In genomic region chr15:58398053-58398452, GRCh38 we compare ENCODE assay signal across 27 cellular contexts. TPM values are rescaled to one million over a fixed set of nuclear protein-coding genes. Genes with fewer than 3 reads are reported as not detected.
DNase-seq lines count a peak whose midpoint lies in the region; ATAC-seq, FAIRE-seq and TF ChIP-seq lines count a peak whose summit lies in the region.
"Had no signal": no experiment of that assay in that cellular context is flagged by ENCODE, and none has a peak within 500 bp of the region (broad histone marks: within the 10 kb centered on the region; RNA-seq: fewer than 3 reads in every experiment).

No MANE protein-coding gene starts in this region.

- H4K20me1 ChIP-seq in HepG2 (ENCODE audit: insufficient read depth, low read length) = no peaks in the 10 kb centered on the region

- no peak overlapping the region for H2BK120ac ChIP-seq in mesenchymal stem cell (ENCODE audit: low read depth, low read length)

- CTCF ChIA-PET in HepG2 (lab: Yijun Ruan, JAX; ENCODE audit: low intra/inter-chr PET ratio, low total read pairs) = no interaction called here

- no peaks in the 10 kb centered on the region for H3K36me3 ChIP-seq in HepG2 (replicated peaks in 1 of 2; ENCODE audit: control insufficient read depth in 1 of 2, insufficient read depth in 2 of 2, low read length in 2 of 2)
- H3K36me3 ChIP-seq in right lobe of liver = no peaks in the 10 kb centered on the region
- no peaks in the 10 kb centered on the region for H3K36me3 ChIP-seq in WERI-Rb-1
- no peaks in the 10 kb centered on the region for H3K36me3 ChIP-seq in mesenchymal stem cell (ENCODE audit: control insufficient read depth in 1 of 2, insufficient read depth in 2 of 2, low read depth in 1 of 2, low read length in 2 of 2)
- H3K36me3 ChIP-seq: HAP-1, lower lobe of right lung had no signal

- TF ChIP-seq RAD21 in HepG2 (CRISPR knock-in tag; IDR thresholded peaks at IDR 0.05) = no peak

- in situ Hi-C loops in HepG2 (cut with HindIII; ENCODE audit: extremely low pct_ligation_motif_present, low pct_unique_long_range_greater_than_20kb) = no loop called here

- no peak overlapping the region for H2AFZ ChIP-seq in HepG2 (ENCODE audit: low read length)
- H2AFZ ChIP-seq in mesenchymal stem cell (ENCODE audit: low read depth, low read length) = no peak overlapping the region
- H2AFZ ChIP-seq: hepatocyte had no signal

- H3K27ac ChIP-seq in HepG2 (ENCODE audit: extremely low read length, insufficient read depth, low read length) = no peak overlapping the region
- no peak overlapping the region for H3K27ac ChIP-seq in right lobe of liver
- peak overlapping the region; percentile 91 for H3K27ac ChIP-seq in WERI-Rb-1
- no peak overlapping the region for H3K27ac ChIP-seq in mesenchymal stem cell (ENCODE audit: low read length, poor library complexity, severe bottlenecking)
- H3K27ac ChIP-seq: hepatocyte, lower lobe of right lung had no signal

- TF ChIP-seq EP300 in HepG2 (IDR thresholded peaks at IDR 0.05; ENCODE audit: low read depth in 2 of 2, low read length in 2 of 2) (no peak), HepG2 (CRISPR knock-in tag; IDR thresholded peaks at IDR 0.05; ENCODE audit: borderline replicate concordance) (no peak)

- H3K79me1 ChIP-seq in mesenchymal stem cell (replicated peaks; ENCODE audit: low read length, poor library complexity, severe bottlenecking) = no peaks in the 10 kb centered on the region

- peak overlapping the region in 1 of 2 experiments; percentile 27 for H2BK12ac ChIP-seq in mesenchymal stem cell (ENCODE audit: low read length in 2 of 2)

- no peak overlapping the region for H4K8ac ChIP-seq in mesenchymal stem cell (ENCODE audit: low read length)

- H3K9me3 ChIP-seq in HepG2 (ENCODE audit: low read length) (no peaks in the 10 kb centered on the region), right lobe of liver (no peaks in the 10 kb centered on the region), WERI-Rb-1 (ENCODE audit: severe bottlenecking) (no peaks in the 10 kb centered on the region), mesenchymal stem cell (ENCODE audit: control insufficient read depth, low read length) (no peaks in the 10 kb centered on the region)
- H3K9me3 ChIP-seq: HAP-1, lower lobe of right lung, mucosa of descending colon had no signal

- H2BK15ac ChIP-seq in mesenchymal stem cell (ENCODE audit: low read depth, poor library complexity, severe bottlenecking) = no peak overlapping the region

- H4K91ac ChIP-seq in mesenchymal stem cell (ENCODE audit: low read length) = no peak overlapping the region

- no peak overlapping the region for H3K9ac ChIP-seq in HepG2 (ENCODE audit: insufficient read depth, low read depth, low read length)
- H3K9ac ChIP-seq in mesenchymal stem cell (ENCODE audit: low read length) = no peak overlapping the region

- intact Hi-C loops in HepG2 (cut with micrococcal nuclease; ENCODE audit: unreplicated experiment) (no loop called here), right lobe of liver (cut with DNase I) (no loop called here)

- no peak overlapping the region for H2BK5ac ChIP-seq in mesenchymal stem cell (ENCODE audit: low read depth, low read length, poor library complexity, severe bottlenecking)

- H2AK5ac ChIP-seq in mesenchymal stem cell (ENCODE audit: low read length, severe bottlenecking) = no peak overlapping the region

- H3K4me1 ChIP-seq in HepG2 (ENCODE audit: insufficient read depth, low read length) = 0 out of 2 replicates have a peak, but pooled peaks cover 8% of the 10 kb centered on the region
- peaks cover 0 to 40% (median 10%) of the 10 kb centered on the region in 4 donors for H3K4me1 ChIP-seq in right lobe of liver
- H3K4me1 ChIP-seq in mesenchymal stem cell (ENCODE audit: control insufficient read depth, insufficient read depth, low read depth, low read length) = peaks cover 3% of the 10 kb centered on the region
- H3K4me1 ChIP-seq: HAP-1, lower lobe of right lung had no signal

- no peak overlapping the region for H3K4me2 ChIP-seq in HepG2 (ENCODE audit: low read depth, low read length)
- no peak overlapping the region for H3K4me2 ChIP-seq in mesenchymal stem cell (ENCODE audit: low read length, poor library complexity, severe bottlenecking)
- H3K4me2 ChIP-seq: hepatocyte had no signal

- DNase-seq in HepG2 (ENCODE audit: low spot score) (no peak), right lobe of liver (no peak), WERI-Rb-1 (peak; percentile 88), mesenchymal stem cell (no peak), NCI-H2227 (lab: John Stamatoyannopoulos, UW; ENCODE audit: unreplicated experiment) (no peak)
- DNase-seq in activated CD4-positive, alpha-beta T cell treated with anti-CD3 and anti-CD28 coated beads for 4 hours = no peak
- DNase-seq: activated CD4-positive, alpha-beta T cell treated with anti-CD3 and anti-CD28 coated beads, Interleukin-2, amount 10 ng/mL, durations not matched to agents 7 days and 5 days; activated effector memory CD4-positive, alpha-beta T cell treated with Interleukin-2 at 50 U/mL for 16 hours; amygdala; CD4-positive, alpha-beta T cell; DMS 273 treated with DMSO at 0.1 percent for 48 hours; effector CD4-positive, alpha-beta T cell; lower lobe of right lung; mucosa of descending colon; natural killer cell; NCI-H146; T-helper 9 cell had no signal

- WGBS in HepG2 (ENCODE audit: low lambda C conversion rate) = 44% methylated on average over 1 of the region's 1 CpG
- WGBS in right lobe of liver (ENCODE audit: insufficient coverage, low coverage, low lambda C conversion rate, missing lambda C conversion rate) = 100% methylated on average over 1 of the region's 1 CpG
- WGBS in mesenchymal stem cell = 80% methylated on average over 1 of the region's 1 CpG

- no peak overlapping the region for H3K23ac ChIP-seq in mesenchymal stem cell (ENCODE audit: low read length in 2 of 2)

- no peak for FAIRE-seq in HepG2 (lab: Jason Lieb, UNC)
- FAIRE-seq: colon, GM12892 had no signal

- H3K27me3 ChIP-seq in HepG2 (ENCODE audit: control insufficient read depth in 1 of 2, insufficient read depth in 2 of 2, low read length in 2 of 2) = peaks cover 1 to 5% of the 10 kb centered on the region in 2 experiments; a peak in 2 of 5 replicates
- H3K27me3 ChIP-seq in right lobe of liver = no peaks in the 10 kb centered on the region
- no peaks in the 10 kb centered on the region for H3K27me3 ChIP-seq in WERI-Rb-1 (ENCODE audit: insufficient read depth, low read depth, severe bottlenecking)
- no peaks in the 10 kb centered on the region for H3K27me3 ChIP-seq in mesenchymal stem cell (ENCODE audit: control insufficient read depth in 1 of 2, insufficient read depth in 1 of 2, low read length in 2 of 2)
- H3K27me3 ChIP-seq: hepatocyte had no signal

- TF ChIP-seq POLR2A in HepG2 (IDR thresholded peaks at IDR 0.05; ENCODE audit: insufficient read depth in 1 of 2, low read depth in 2 of 2, low read length in 2 of 2) = no peak
- no peak for TF ChIP-seq POLR2A in right lobe of liver (IDR thresholded peaks at IDR 0.05)

- POLR2A ChIA-PET in HepG2 (lab: Yijun Ruan, JAX) = no interaction called here

- no peak overlapping the region for H3K14ac ChIP-seq in mesenchymal stem cell (ENCODE audit: low read length in 2 of 2)

- no peak for TF ChIP-seq CTCF in HepG2 (CRISPR knock-in tag; IDR thresholded peaks at IDR 0.05)
- no peak for TF ChIP-seq CTCF in right lobe of liver (IDR thresholded peaks at IDR 0.05)
- no peak for TF ChIP-seq CTCF in WERI-Rb-1 (IDR thresholded peaks at IDR 0.05; ENCODE audit: low read depth, low read length)

- no peak overlapping the region for H3K4ac ChIP-seq in mesenchymal stem cell (ENCODE audit: low read depth in 1 of 2, low read length in 2 of 2)

- ATAC-seq in HepG2 (no peak), right lobe of liver (no peak), HG03280 (IDR thresholded peaks at IDR 0.05; ENCODE audit: unreplicated experiment) (no peak), GM18870 (IDR thresholded peaks at IDR 0.05; ENCODE audit: unreplicated experiment) (no peak)
- ATAC-seq: activated naive CD4-positive, alpha-beta T cell treated with anti-CD3 and anti-CD28 coated beads, Interleukin-2, amount 50 U/mL, for 72 hours; lower lobe of right lung; mucosa of descending colon; natural killer cell; Panc1; stimulated activated memory B cell treated with anti-CD40 and anti-IgM and Interleukin-4, amounts not matched to agents 10 μg/mL and 1 μg/mL and 100 μg/mL, for 72 hours had no signal

- H3K4me3 ChIP-seq in HepG2 (replicated peaks in 1 of 3; ENCODE audit: insufficient read depth in 1 of 3, low read depth in 2 of 3, low read length in 3 of 3) (no peak overlapping the region), right lobe of liver (no peak overlapping the region), WERI-Rb-1 (ENCODE audit: low read depth, low read length) (peak overlapping the region; percentile 20), mesenchymal stem cell (ENCODE audit: insufficient read depth in 1 of 2, low read depth in 1 of 2, low read length in 2 of 2) (no peak overlapping the region)
- H3K4me3 ChIP-seq: HAP-1, hepatocyte, lower lobe of right lung, mucosa of descending colon had no signal

- BruUV-seq in HepG2 (replicated peaks; lab: Mats Ljungman, UMichigan) = no TSS peak

- peak overlapping the region; percentile 1 to 37 for H3K18ac ChIP-seq in mesenchymal stem cell (ENCODE audit: low read depth in 1 of 2, low read length in 2 of 2)

- H3K79me2 ChIP-seq in HepG2 (ENCODE audit: insufficient read depth, low read length) = no peaks in the 10 kb centered on the region
- H3K79me2 ChIP-seq: hepatocyte had no signal

RNA-seq across cellular contexts. Expression of gene LIPC, which starts 33.7 kb away (rescaled TPM):
- total RNA-seq in HepG2 (2016; rRNA removed; fragmentation: Illumina TruSeq; extraction: Trizol) (15.0 and 26.0 TPM in 2 replicates), right lobe of liver (100 to 1,000 TPM in 2 of 6 experiments, 10 to 100 TPM in 4; 31.1 to 213 (median 86.1) TPM)
- 3.6 and 5.6 TPM in 2 replicates for total RNA-seq in HepG2 (2016; cell fraction: cytosol; rRNA removed; fragmentation: Illumina TruSeq; extraction: Trizol; ENCODE audit: low read depth)
- 14.4 and 27.2 TPM in 2 replicates for total RNA-seq in HepG2 (2016; cell fraction: insoluble cytoplasmic fraction; rRNA removed; fragmentation: Illumina TruSeq; extraction: Trizol)
- total RNA-seq in HepG2 (2016; cell fraction: membrane; rRNA removed; fragmentation: Illumina TruSeq; extraction: Trizol) = 9.5 and 11.4 TPM in 2 replicates
- 31.9 and 35.6 TPM in 2 replicates for total RNA-seq in HepG2 (2016; cell fraction: nucleus; rRNA removed; fragmentation: Illumina TruSeq; extraction: Trizol)
- polyA plus RNA-seq in HepG2 (2011; rRNA removed) = 38.0 and 46.9 TPM in 2 replicates
- 32.6 and 40.5 TPM in 2 replicates for polyA plus RNA-seq in HepG2 (2011; cell fraction: cytosol; rRNA removed)
- 25.6 and 27.7 TPM in 2 replicates for polyA plus RNA-seq in HepG2 (2011; cell fraction: nucleus; rRNA removed)
- polyA plus RNA-seq in HepG2 (2012) = 28.9 and 34.2 TPM in 2 replicates
- polyA plus RNA-seq in HepG2 (2016; cell fraction: cytosol; fragmentation: Illumina TruSeq; extraction: Trizol; ENCODE audit: low read depth) = 9.2 and 9.9 TPM in 2 replicates
- 20.8 and 21.9 TPM in 2 replicates for polyA plus RNA-seq in HepG2 (2016; cell fraction: insoluble cytoplasmic fraction; fragmentation: Illumina TruSeq; extraction: Trizol; ENCODE audit: low read depth)
- polyA plus RNA-seq in HepG2 (2016; cell fraction: membrane; fragmentation: Illumina TruSeq; extraction: Trizol; ENCODE audit: low read depth) = 13.3 and 17.3 TPM in 2 replicates
- polyA plus RNA-seq in HepG2 (2016; cell fraction: nucleus; fragmentation: Illumina TruSeq; extraction: Trizol; ENCODE audit: insufficient read depth, low read depth) = 46.6 and 49.7 TPM in 2 replicates
- polyA minus RNA-seq in HepG2 (2011; rRNA and poly(A)+ RNA removed; ENCODE audit: low replicate concordance) = 66.7 TPM in 1 of 2 replicates, not detected in the other
- polyA minus RNA-seq in HepG2 (2011; cell fraction: cytosol; rRNA and poly(A)+ RNA removed) = 17.8 and 19.8 TPM in 2 replicates
- polyA minus RNA-seq in HepG2 (2011; cell fraction: nucleus; rRNA and poly(A)+ RNA removed) = 21.2 and 25.1 TPM in 2 replicates
- polyA plus RNA-seq in mesenchymal stem cell (2013, experiment 1 of 2) = not detected
- not detected for polyA plus RNA-seq in mesenchymal stem cell (2013, experiment 2 of 2)
- total RNA-seq: NCI-H460 had no signal
